Comparison of ENCODE assay signal across 8 cellular contexts in genomic region chrX:135295944-135296305, GRCh38. TPM values are rescaled to one million over a fixed set of nuclear protein-coding genes. Genes with fewer than 3 reads are reported as not detected.
DNase-seq lines count a peak whose midpoint lies in the region; ATAC-seq and TF ChIP-seq lines count a peak whose summit lies in the region.

No MANE protein-coding gene starts in this region.

- no peaks in the 10 kb centered on the region for H3K9me3 Mint-ChIP-seq in MCF 10A (ENCODE audit: unreplicated experiment)
- no peaks in the 10 kb centered on the region for H3K9me3 Mint-ChIP-seq in endothelial cell (ENCODE audit: unreplicated experiment)
- H3K9me3 Mint-ChIP-seq in type B pancreatic cell, result peaks cover 5% of the 10 kb centered on the region

- POLR2A ChIA-PET in MCF 10A (lab: Yijun Ruan, JAX), result no interaction called here

- peaks cover 4 to 18% of the 10 kb centered on the region in 2 donors for H3K9me3 ChIP-seq in breast epithelium

- H3K4me3 Mint-ChIP-seq in MCF 10A (ENCODE audit: unreplicated experiment) (no peak overlapping the region), endothelial cell (ENCODE audit: unreplicated experiment) (peak overlapping the region; percentile 65), type B pancreatic cell (peak overlapping the region; percentile 77)

- H3K27ac ChIP-seq in breast epithelium, result no peak overlapping the region

- TF ChIP-seq CTCF in breast epithelium (IDR thresholded peaks at IDR 0.05) (no peak), MCF 10A (IDR thresholded peaks at IDR 0.05; ENCODE audit: unreplicated experiment) (no peak), endothelial cell (IDR thresholded peaks at IDR 0.05; ENCODE audit: unreplicated experiment) (no peak), type B pancreatic cell (conservative IDR thresholded peaks at IDR 0.05) (peak; percentile 2), omental fat pad (IDR thresholded peaks at IDR 0.05) (no peak)

- no peaks in the 10 kb centered on the region for H3K4me1 ChIP-seq in breast epithelium

- DNase-seq in breast epithelium (ENCODE audit: low spot score in 2 of 2) (no peak), MCF 10A (ENCODE audit: unreplicated experiment) (no peak), endothelial cell (ENCODE audit: low spot score) (no peak), type B pancreatic cell (ENCODE audit: extremely low spot score, unreplicated experiment) (no peak), omental fat pad (ENCODE audit: low spot score) (no peak), nucleus accumbens (lab: John Stamatoyannopoulos, UW) (no peak), midbrain (lab: John Stamatoyannopoulos, UW) (no peak)

- no TSS peak for BruUV-seq in MCF 10A (replicated peaks; lab: Mats Ljungman, UMichigan)

- H3K27ac Mint-ChIP-seq in MCF 10A (ENCODE audit: low read depth, unreplicated experiment) (no peak overlapping the region), endothelial cell (ENCODE audit: unreplicated experiment) (no peak overlapping the region), type B pancreatic cell (no peak overlapping the region)

- H3K27me3 ChIP-seq in breast epithelium, result peaks cover 0 to 11% of the 10 kb centered on the region in 2 donors

- intact Hi-C loops in breast epithelium (cut with DNase I; ENCODE audit: low total_unique reads) (no loop called here), MCF 10A (cut with micrococcal nuclease) (no loop called here)

- H3K4me1 Mint-ChIP-seq in MCF 10A (ENCODE audit: insufficient read depth, unreplicated experiment) (no peaks in the 10 kb centered on the region), endothelial cell (ENCODE audit: unreplicated experiment) (peaks cover 4% of the 10 kb centered on the region), type B pancreatic cell (ENCODE audit: unreplicated experiment) (no peaks in the 10 kb centered on the region)

- H3K27me3 Mint-ChIP-seq in MCF 10A (ENCODE audit: insufficient read depth, unreplicated experiment), result no peaks in the 10 kb centered on the region
- H3K27me3 Mint-ChIP-seq in endothelial cell (ENCODE audit: unreplicated experiment), result no peaks in the 10 kb centered on the region
- no peaks in the 10 kb centered on the region for H3K27me3 Mint-ChIP-seq in type B pancreatic cell

- no peaks in the 10 kb centered on the region for H3K36me3 ChIP-seq in breast epithelium

- ATAC-seq in HG03342 (IDR thresholded peaks at IDR 0.05; ENCODE audit: unreplicated experiment), result peak; percentile 56
- no peak for ATAC-seq in omental fat pad (ENCODE audit: low FRiP score)

- H3K36me3 Mint-ChIP-seq in MCF 10A (ENCODE audit: insufficient read depth, unreplicated experiment) (peaks cover 13% of the 10 kb centered on the region), endothelial cell (ENCODE audit: low read depth, unreplicated experiment) (peaks cover 14% of the 10 kb centered on the region), type B pancreatic cell (peaks cover 12% of the 10 kb centered on the region)

- H3K4me3 ChIP-seq in breast epithelium, result peak overlapping the region; percentile 1 to 34 (median 29)

- CTCF ChIA-PET in MCF 10A (lab: Yijun Ruan, JAX), result no interaction called here

- TF ChIP-seq POLR2A in breast epithelium (IDR thresholded peaks at IDR 0.05), result no peak

RNA-seq across cellular contexts. Expression of gene ETDC, which starts 13.4 kb away (rescaled TPM):
- total RNA-seq in breast epithelium, result not detected
- not detected in 2 replicates for total RNA-seq in MCF 10A (2022)
- total RNA-seq in endothelial cell (ENCODE audit: unreplicated experiment), result not detected
- not detected in 2 replicates for total RNA-seq in type B pancreatic cell (ENCODE audit: low replicate concordance)
- not detected for total RNA-seq in omental fat pad

RNA-seq across cellular contexts. Expression of gene ETDA, which starts 44.1 kb away (rescaled TPM):
- total RNA-seq in breast epithelium (not detected), MCF 10A (2022) (not detected in 2 replicates), endothelial cell (ENCODE audit: unreplicated experiment) (not detected), type B pancreatic cell (ENCODE audit: low replicate concordance) (not detected in 2 replicates), omental fat pad (not detected)

RNA-seq across cellular contexts. Expression of gene ZNF75D, which starts 48.0 kb away (rescaled TPM):
- total RNA-seq in breast epithelium (10 to 100 TPM; 10.4 to 13.6 (median 10.5) TPM), MCF 10A (2022) (4.9 and 5.4 TPM in 2 replicates), endothelial cell (ENCODE audit: unreplicated experiment) (21.8 TPM), type B pancreatic cell (ENCODE audit: low replicate concordance) (7.2 and 8.5 TPM in 2 replicates), omental fat pad (10 to 100 TPM in 1 of 4 donors, 1 to 10 TPM in 3; 5.1 to 15.8 (median 6.4) TPM)

RNA-seq across cellular contexts. Expression of gene ZNF449, which starts 48.7 kb away (rescaled TPM):
- 10 to 100 TPM in 1 of 3 donors, 1 to 10 TPM in 2; 5.1 to 10.4 (median 9.5) TPM for total RNA-seq in breast epithelium
- total RNA-seq in MCF 10A (2022), result 6.2 and 7.6 TPM in 2 replicates
- 17.0 TPM for total RNA-seq in endothelial cell (ENCODE audit: unreplicated experiment)
- 4.3 and 7.1 TPM in 2 replicates for total RNA-seq in type B pancreatic cell (ENCODE audit: low replicate concordance)
- 10 to 100 TPM in 2 of 4 donors, 1 to 10 TPM in 2; 4.1 to 15.0 (median 8.6) TPM for total RNA-seq in omental fat pad
